ENCODE assay signal across 26 cellular contexts in genomic region chr1:7404046-7404742, GRCh38.
A peak's percentile ranks its signal among the peaks of the same experiment; 100 is the strongest.
DNase-seq lines count a peak whose midpoint lies in the region; ATAC-seq and TF ChIP-seq lines count a peak whose summit lies in the region.
"Had no signal": no experiment of that assay in that cellular context is flagged by ENCODE, and none has a peak within 500 bp of the region (broad histone marks: within the 10 kb centered on the region; RNA-seq: fewer than 3 reads in every experiment).

No MANE protein-coding gene starts in this region.

- CTCF ChIA-PET in Caco-2 (lab: Charles Lee): no interaction called here

- H3K36me3 Mint-ChIP-seq in T-helper 2 cell treated with Interferon-gamma antibody and Interleukin-4, amounts not matched to agents 5 μg/mL and 100 μg/mL, for 36 hours (ENCODE audit: low read depth): no peaks in the 10 kb centered on the region
- H3K36me3 Mint-ChIP-seq in Caco-2 (ENCODE audit: insufficient read depth, unreplicated experiment): peaks cover 6% of the 10 kb centered on the region
- H3K36me3 Mint-ChIP-seq: CD4-positive, CD25-positive, alpha-beta regulatory T cell; stimulated activated naive B cell treated with anti-CD40 and anti-IgM and Interleukin-4, amounts not matched to agents 10 μg/mL and 1 μg/mL and 100 μg/mL, for 72 hours had no signal

- H3K9me3 ChIP-seq in OCI-LY3 (ENCODE audit: insufficient read depth, low read length) (peaks cover 6% of the 10 kb centered on the region; the same call in 1 of the 2 replicates), Caco-2 (no peaks in the 10 kb centered on the region)
- H3K9me3 ChIP-seq: adrenal gland had no signal

- peak overlapping the region; percentile 87 for H3K27ac ChIP-seq in OCI-LY3 (ENCODE audit: low read length)
- H3K27ac ChIP-seq: 22Rv1, adrenal gland, lower lobe of right lung, thoracic aorta had no signal

- peaks cover 8% of the 10 kb centered on the region for H3K27me3 Mint-ChIP-seq in T-helper 2 cell treated with Interferon-gamma antibody and Interleukin-4, amounts not matched to agents 5 μg/mL and 100 μg/mL, for 36 hours (ENCODE audit: low read depth)
- H3K27me3 Mint-ChIP-seq in Caco-2 (ENCODE audit: insufficient read depth, unreplicated experiment): no peaks in the 10 kb centered on the region
- H3K27me3 Mint-ChIP-seq: brain had no signal

- H3K27me3 ChIP-seq in OCI-LY3 (ENCODE audit: low read depth, low read length) (no peaks in the 10 kb centered on the region), Caco-2 (replicated peaks; ENCODE audit: control insufficient read depth, insufficient read depth, low read length) (no peaks in the 10 kb centered on the region)
- H3K27me3 ChIP-seq: adrenal gland had no signal

- POLR2A ChIA-PET in Caco-2 (lab: Charles Lee): no interaction called here

- peak overlapping the region; percentile 86 for H3K4me2 ChIP-seq in OCI-LY3 (ENCODE audit: low read length)

- H3K36me3 ChIP-seq in OCI-LY3 (replicated peaks; ENCODE audit: low read depth, low read length) (peaks cover 3% of the 10 kb centered on the region), Caco-2 (ENCODE audit: control insufficient read depth, insufficient read depth, low read length) (no peaks in the 10 kb centered on the region)
- H3K36me3 ChIP-seq: adrenal gland, lower lobe of right lung, thoracic aorta had no signal

- H2AFZ ChIP-seq in OCI-LY3 (ENCODE audit: low read depth, low read length): no peak overlapping the region

- no peaks in the 10 kb centered on the region for H3K79me2 ChIP-seq in OCI-LY3 (ENCODE audit: low read length)

- H3K4me1 ChIP-seq in OCI-LY3 (ENCODE audit: low read length) (peaks cover 78% of the 10 kb centered on the region), Caco-2 (peaks cover 11% of the 10 kb centered on the region)
- H3K4me1 ChIP-seq: adrenal gland, lower lobe of right lung had no signal

- no peak overlapping the region for H3K27ac Mint-ChIP-seq in T-helper 2 cell treated with Interferon-gamma antibody and Interleukin-4, amounts not matched to agents 5 μg/mL and 100 μg/mL, for 36 hours
- H3K27ac Mint-ChIP-seq in Caco-2 (ENCODE audit: unreplicated experiment): no peak overlapping the region
- H3K27ac Mint-ChIP-seq: activated naive CD4-positive, alpha-beta T cell treated with anti-CD3 and anti-CD28 coated beads for 36 hours; activated T-cell treated with anti-CD3 and anti-CD28 coated beads, Interleukin-2, amount 50 U/mL, for 72 hours; nephron progenitor cell; stimulated activated naive B cell treated with anti-CD40 and anti-IgM and Interleukin-4, amounts not matched to agents 10 μg/mL and 1 μg/mL and 100 μg/mL, for 72 hours; T-helper 1 cell treated with Interleukin-12 subunit alpha and Interleukin-12 subunit beta and Interleukin-4 antibody, amounts not matched to agents 30 μg/mL and 1 μg/mL, for 36 hours had no signal

- intact Hi-C loops in Caco-2 (cut with micrococcal nuclease; ENCODE audit: unreplicated experiment) (no loop called here), left colon (cut with DNase I, micrococcal nuclease) (no loop called here)

- H3K4me3 Mint-ChIP-seq in T-helper 2 cell treated with Interferon-gamma antibody and Interleukin-4, amounts not matched to agents 5 μg/mL and 100 μg/mL, for 36 hours: no peak overlapping the region
- no peak overlapping the region for H3K4me3 Mint-ChIP-seq in Caco-2 (ENCODE audit: unreplicated experiment)
- H3K4me3 Mint-ChIP-seq: activated naive CD4-positive, alpha-beta T cell treated with anti-CD3 and anti-CD28 coated beads for 36 hours; activated T-cell treated with anti-CD3 and anti-CD28 coated beads, Interleukin-2, amount 50 U/mL, for 72 hours; brain; CD4-positive, CD25-positive, alpha-beta regulatory T cell; nephron progenitor cell; stimulated activated naive B cell treated with anti-CD40 and anti-IgM and Interleukin-4, amounts not matched to agents 10 μg/mL and 1 μg/mL and 100 μg/mL, for 72 hours; T-helper 1 cell treated with Interleukin-12 subunit alpha and Interleukin-12 subunit beta and Interleukin-4 antibody, amounts not matched to agents 30 μg/mL and 1 μg/mL, for 36 hours had no signal

- no peak for ATAC-seq in left lobe of liver
- ATAC-seq in left colon: no peak
- ATAC-seq: lower lobe of right lung, sciatic nerve had no signal

- TF ChIP-seq CTCF in OCI-LY3 (IDR thresholded peaks at IDR 0.05; ENCODE audit: low read depth, low read length): no peak
- TF ChIP-seq CTCF in Caco-2 (IDR thresholded peaks at IDR 0.05; ENCODE audit: insufficient read depth in 1 of 2, low read depth in 1 of 2, low read length in 1 of 2, severe bottlenecking in 1 of 2, unreplicated experiment in 1 of 2): no peak

- peak overlapping the region; percentile 74 for H3K4me3 ChIP-seq in OCI-LY3 (ENCODE audit: low read length)
- H3K4me3 ChIP-seq in Caco-2 (ENCODE audit: low read depth, low read length): no peak overlapping the region
- H3K4me3 ChIP-seq: adrenal gland, lower lobe of right lung, thoracic aorta had no signal

- H3K4me1 Mint-ChIP-seq in T-helper 2 cell treated with Interferon-gamma antibody and Interleukin-4, amounts not matched to agents 5 μg/mL and 100 μg/mL, for 36 hours (ENCODE audit: low read depth): no peaks in the 10 kb centered on the region
- H3K4me1 Mint-ChIP-seq in Caco-2 (ENCODE audit: low read depth, unreplicated experiment): peaks cover 12% of the 10 kb centered on the region
- H3K4me1 Mint-ChIP-seq: CD4-positive, CD25-positive, alpha-beta regulatory T cell; stimulated activated naive B cell treated with anti-CD40 and anti-IgM and Interleukin-4, amounts not matched to agents 10 μg/mL and 1 μg/mL and 100 μg/mL, for 72 hours had no signal

- H4K20me1 ChIP-seq in OCI-LY3 (ENCODE audit: insufficient read depth, low read length): no peaks in the 10 kb centered on the region

- BruUV-seq in Caco-2 (replicated peaks; lab: Mats Ljungman, UMichigan): no TSS peak

- DNase-seq in T-helper 2 cell treated with Interferon-gamma antibody and Interleukin-4, amounts not matched to agents 5 μg/mL and 100 μg/mL, for 36 hours (ENCODE audit: low spot score): peak; percentile 2
- DNase-seq in T-helper 2 cell: no peak
- peak; percentile 26 for DNase-seq in left lobe of liver (ENCODE audit: low spot score)
- peak; percentile 6 for DNase-seq in stimulated activated CD8-positive, alpha-beta memory T cell treated with anti-CD3 and anti-CD28 coated beads, Interleukin-4, amount 100 ng/mL, for 48 hours
- no peak for DNase-seq in Caco-2
- DNase-seq in left colon: no peak
- no peak for DNase-seq in kidney tubule cell (ENCODE audit: low spot score)
- DNase-seq: activated CD4-positive, CD25-positive, alpha-beta regulatory T cell treated with anti-CD3 and anti-CD28 coated beads, Interleukin-2, amount 50 U/mL, for 72 hours; activated T-cell treated with anti-CD3 and anti-CD28 coated beads, Interleukin-2, amount 50 U/mL, for 72 hours; CD4-positive, CD25-positive, alpha-beta regulatory T cell; lower lobe of right lung; NCI-H1092 treated with DMSO at 0.1 percent for 48 hours; NCI-H187; NCI-H2171; NCI-H524 treated with DMSO at 0.1 percent for 48 hours; nephron progenitor cell; stimulated activated CD4-positive, alpha-beta T cell treated with anti-CD3 and anti-CD28 coated beads, Interleukin-4, amount 100 ng/mL, for 4 hours; stimulated activated naive B cell treated with anti-CD40 and anti-IgM and Interleukin-4, amounts not matched to agents 10 μg/mL and 1 μg/mL and 100 μg/mL, for 72 hours had no signal

- no peaks in the 10 kb centered on the region for H3K9me3 Mint-ChIP-seq in T-helper 2 cell treated with Interferon-gamma antibody and Interleukin-4, amounts not matched to agents 5 μg/mL and 100 μg/mL, for 36 hours
- H3K9me3 Mint-ChIP-seq in Caco-2 (ENCODE audit: unreplicated experiment): peaks cover 9% of the 10 kb centered on the region
- H3K9me3 Mint-ChIP-seq: T-helper 1 cell treated with Interleukin-12 subunit alpha and Interleukin-12 subunit beta and Interleukin-4 antibody, amounts not matched to agents 30 μg/mL and 1 μg/mL, for 36 hours had no signal

- H3K9ac ChIP-seq in OCI-LY3 (ENCODE audit: low read length): peak overlapping the region; percentile 65

Comparison
In these comparisons a context has a peak if more than half of its experiments do, and no peak if none do; other contexts are left out.
1. DNase-seq: peak in T-helper 2 cell treated with Interferon-gamma antibody and Interleukin-4, amounts not matched to agents 5 μg/mL and 100 μg/mL, for 36 hours (single experiment), left lobe of liver (single experiment) and stimulated activated CD8-positive, alpha-beta memory T cell treated with anti-CD3 and anti-CD28 coated beads, Interleukin-4, amount 100 ng/mL, for 48 hours (single experiment); none in T-helper 2 cell (0 of 5), Caco-2 (0 of 2), left colon (0 of 2) and kidney tubule cell (single experiment).